Comparison of ENCODE assay signal across 11 cellular contexts in the genomic region with DNA sequence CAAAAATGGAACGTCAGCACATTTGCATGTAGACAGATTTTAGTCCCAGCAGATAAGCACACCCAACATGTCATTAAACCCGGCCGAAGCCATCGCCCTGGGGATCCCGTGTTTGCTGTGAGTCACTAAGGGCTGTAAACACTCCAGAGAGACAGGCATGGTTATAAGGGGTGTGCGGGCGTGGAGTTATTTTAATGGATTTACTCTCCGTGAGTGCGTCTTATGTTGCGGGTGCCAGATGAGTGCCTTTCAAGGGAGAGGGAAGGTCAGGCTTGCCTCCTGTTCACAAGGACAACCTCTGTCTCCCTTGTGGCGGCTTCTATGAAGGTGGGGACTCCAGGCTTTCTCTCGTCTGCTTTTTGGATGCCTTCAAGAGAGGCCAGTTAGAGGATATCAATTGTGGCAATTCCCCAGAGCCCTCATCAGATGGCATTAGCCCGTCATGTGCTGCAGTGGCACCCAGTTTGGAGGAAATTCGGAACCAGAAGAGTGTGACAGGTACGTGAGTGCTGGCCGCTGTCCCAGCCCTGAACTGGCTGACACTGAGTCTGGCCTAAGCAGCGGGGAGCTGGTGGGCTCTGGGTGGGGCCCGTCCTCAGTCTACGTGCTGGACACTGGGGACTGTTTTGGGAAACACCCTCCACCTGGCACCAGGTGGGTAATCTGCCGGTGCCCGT.
DNase-seq lines count a peak whose midpoint lies in the region; ATAC-seq and TF ChIP-seq lines count a peak whose summit lies in the region.
"Had no signal": no experiment of that assay in that cellular context is flagged by ENCODE, and none has a peak within 500 bp of the region (broad histone marks: within the 10 kb centered on the region; RNA-seq: fewer than 3 reads in every experiment).

No MANE protein-coding gene starts in this region.

- H3K27ac Mint-ChIP-seq in GM23338 (no peak overlapping the region), endothelial cell (ENCODE audit: unreplicated experiment) (no peak overlapping the region)
- H3K27ac Mint-ChIP-seq: neural progenitor cell had no signal

- peak overlapping the region in 2 of 10 experiments; percentile 19 to 23; a peak in 2 of 20 replicates for H3K4me3 ChIP-seq in BLaER1 treated with 17β-estradiol and CSF1 and Interleukin-3, amounts not matched to agents 10 nM and 100 nM
- H3K4me3 ChIP-seq in esophagus (ENCODE audit: low read depth in 1 of 2, low read length in 2 of 2), result peak overlapping the region in 1 of 2 donors; percentile 10
- H3K4me3 ChIP-seq in mucosa of stomach (ENCODE audit: low read length), result peak overlapping the region; percentile 37
- no peak overlapping the region for H3K4me3 ChIP-seq in GM23338
- H3K4me3 ChIP-seq: neural progenitor cell had no signal

- 58 to 62% methylated on average over 21 of the region's 21 CpGs for WGBS in esophagus, 2 donors

- peaks cover 0 to 65% (median 10%) of the 10 kb centered on the region in 11 experiments; a peak in 12 of 22 replicates for H3K27me3 ChIP-seq in BLaER1 treated with 17β-estradiol and CSF1 and Interleukin-3, amounts not matched to agents 10 nM and 100 nM
- H3K27me3 ChIP-seq in esophagus (ENCODE audit: control insufficient read depth in 1 of 2, insufficient read depth in 2 of 2, low read length in 2 of 2) (no peaks in the 10 kb centered on the region), mucosa of stomach (ENCODE audit: control insufficient read depth, insufficient read depth, low read length) (peaks cover 12% of the 10 kb centered on the region), GM23338 (ENCODE audit: insufficient read depth) (peaks cover 31% of the 10 kb centered on the region)

- H3K4me1 Mint-ChIP-seq in GM23338, result peaks cover 18% of the 10 kb centered on the region
- H3K4me1 Mint-ChIP-seq in endothelial cell (ENCODE audit: unreplicated experiment), result peaks cover 12% of the 10 kb centered on the region

- H2AFZ ChIP-seq in GM23338, result no peak overlapping the region
- H2AFZ ChIP-seq: neural progenitor cell had no signal

- DNase-seq in NCI-H1105 (lab: John Stamatoyannopoulos, UW) (peak; percentile 60), NCI-H2081 (lab: John Stamatoyannopoulos, UW) (no peak), GM10266 (ENCODE audit: extremely low spot score) (no peak), GM23338 (ENCODE audit: low spot score) (no peak), endothelial cell (ENCODE audit: low spot score) (no peak)
- DNase-seq: dermis blood vessel endothelial cell, NCI-H774 had no signal

- H3K4me3 Mint-ChIP-seq in GM23338 (no peak overlapping the region), endothelial cell (ENCODE audit: unreplicated experiment) (no peak overlapping the region)
- H3K4me3 Mint-ChIP-seq: neural progenitor cell had no signal

- H3K4me1 ChIP-seq in BLaER1 treated with 17β-estradiol and CSF1 and Interleukin-3, amounts not matched to agents 10 nM and 100 nM, result peaks cover 23 to 72% (median 49%) of the 10 kb centered on the region in 10 experiments
- H3K4me1 ChIP-seq in esophagus (ENCODE audit: control insufficient read depth in 2 of 2, insufficient read depth in 2 of 2, low read length in 1 of 2), result peaks cover 0 to 9% of the 10 kb centered on the region in 2 donors
- peaks cover 25% of the 10 kb centered on the region for H3K4me1 ChIP-seq in mucosa of stomach (ENCODE audit: control insufficient read depth, insufficient read depth, low read length)
- peaks cover 9% of the 10 kb centered on the region for H3K4me1 ChIP-seq in GM23338 (ENCODE audit: insufficient read depth)

- H3K27ac ChIP-seq in BLaER1 treated with 17β-estradiol and CSF1 and Interleukin-3, amounts not matched to agents 10 nM and 100 nM, result peak overlapping the region in 1 of 11 experiments; percentile 20; a peak in 2 of 22 replicates
- H3K27ac ChIP-seq in esophagus (ENCODE audit: low read depth in 2 of 2, low read length in 1 of 2) (peak overlapping the region; percentile 20 to 70), GM23338 (ENCODE audit: low read depth) (no peak overlapping the region)
- H3K27ac ChIP-seq: neural progenitor cell had no signal

- peaks cover 0 to 97% (median 63%) of the 10 kb centered on the region in 11 experiments; a peak in 18 of 22 replicates for H4K20me1 ChIP-seq in BLaER1 treated with 17β-estradiol and CSF1 and Interleukin-3, amounts not matched to agents 10 nM and 100 nM
- peaks cover 13% of the 10 kb centered on the region for H4K20me1 ChIP-seq in GM23338 (replicated peaks; ENCODE audit: insufficient read depth)

- H3K79me2 ChIP-seq in GM23338 (replicated peaks; ENCODE audit: insufficient read depth), result 0 out of 2 replicates have a peak, but pooled peaks cover 6% of the 10 kb centered on the region

- no peaks in the 10 kb centered on the region for H3K9me3 ChIP-seq in BLaER1 treated with 17β-estradiol and CSF1 and Interleukin-3, amounts not matched to agents 10 nM and 100 nM (replicated peaks in 1 of 11)
- no peaks in the 10 kb centered on the region for H3K9me3 ChIP-seq in esophagus (ENCODE audit: control insufficient read depth in 2 of 2, insufficient read depth in 1 of 2, low read depth in 1 of 2, low read length in 1 of 2)
- H3K9me3 ChIP-seq in mucosa of stomach (ENCODE audit: control insufficient read depth, low read length), result no peaks in the 10 kb centered on the region

- peak overlapping the region in 4 of 11 experiments; percentile 31 to 64 (median 51); a peak in 5 of 22 replicates for H3K9ac ChIP-seq in BLaER1 treated with 17β-estradiol and CSF1 and Interleukin-3, amounts not matched to agents 10 nM and 100 nM
- peak overlapping the region; percentile 47 for H3K9ac ChIP-seq in mucosa of stomach (ENCODE audit: low read length)
- H3K9ac ChIP-seq: neural progenitor cell had no signal

- H3K36me3 Mint-ChIP-seq in GM23338 (ENCODE audit: low read depth) (no peaks in the 10 kb centered on the region), endothelial cell (ENCODE audit: low read depth, unreplicated experiment) (no peaks in the 10 kb centered on the region)
- H3K36me3 Mint-ChIP-seq: neural progenitor cell had no signal

- H3K27me3 Mint-ChIP-seq in GM23338 (ENCODE audit: insufficient read depth, low read depth, poor library complexity) (peaks cover 43% of the 10 kb centered on the region), endothelial cell (ENCODE audit: unreplicated experiment) (peaks cover 13% of the 10 kb centered on the region)

- no peaks in the 10 kb centered on the region for H3K36me3 ChIP-seq in BLaER1 treated with 17β-estradiol and CSF1 and Interleukin-3, amounts not matched to agents 10 nM and 100 nM
- H3K36me3 ChIP-seq in esophagus (ENCODE audit: control insufficient read depth in 2 of 2, insufficient read depth in 2 of 2, low read length in 1 of 2) (peaks cover 0 to 2% of the 10 kb centered on the region in 2 donors), mucosa of stomach (ENCODE audit: control insufficient read depth, insufficient read depth, low read length) (peaks cover 4% of the 10 kb centered on the region), GM23338 (ENCODE audit: insufficient read depth) (no peaks in the 10 kb centered on the region)
- H3K36me3 ChIP-seq: neural progenitor cell had no signal

- no peak for ATAC-seq in GM23338

- no peaks in the 10 kb centered on the region for H3K9me3 Mint-ChIP-seq in GM23338
- no peaks in the 10 kb centered on the region for H3K9me3 Mint-ChIP-seq in endothelial cell (ENCODE audit: unreplicated experiment)
- H3K9me3 Mint-ChIP-seq: neural progenitor cell had no signal

- H3F3A ChIP-seq in GM23338 (replicated peaks; ENCODE audit: low read depth), result peaks cover 3% of the 10 kb centered on the region; the same call in 1 of the 2 replicates

- peak overlapping the region; percentile 25 to 94 (median 85) for H3K4me2 ChIP-seq in BLaER1 treated with 17β-estradiol and CSF1 and Interleukin-3, amounts not matched to agents 10 nM and 100 nM
- H3K4me2 ChIP-seq in GM23338, result no peak overlapping the region
- H3K4me2 ChIP-seq: neural progenitor cell had no signal

- no peaks in the 10 kb centered on the region for H3K9me2 ChIP-seq in GM23338 (ENCODE audit: insufficient read depth)

- TF ChIP-seq CTCF in GM10266 (IDR thresholded peaks at IDR 0.05; ENCODE audit: control insufficient read depth, insufficient read depth, low read depth, missing control alignments) (no peak), GM23338 (conservative IDR thresholded peaks at IDR 0.05; ENCODE audit: low read depth in 2 of 2) (no peak), endothelial cell (IDR thresholded peaks at IDR 0.05; ENCODE audit: unreplicated experiment) (no peak)
